8 cellular contexts compared by ENCODE assay signal in the genomic region with DNA sequence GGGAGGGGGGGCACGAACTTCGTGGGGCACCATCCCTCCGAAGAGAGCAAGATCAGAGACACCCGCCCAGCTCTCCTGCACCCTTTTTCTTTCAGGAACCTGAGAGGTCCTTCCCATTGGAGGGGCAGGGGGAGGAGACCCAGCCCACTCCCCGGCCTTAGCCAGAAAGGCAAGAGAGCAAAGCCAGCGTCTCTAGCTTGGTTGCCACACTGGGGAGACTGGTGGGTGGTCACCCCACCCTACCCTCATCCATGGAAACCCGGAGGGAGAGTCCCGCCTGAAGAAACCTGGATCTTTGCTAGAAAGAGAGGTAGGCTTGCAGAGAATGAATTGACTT. TPM values are rescaled to one million over a fixed set of nuclear protein-coding genes. Genes with fewer than 3 reads are reported as not detected.
A peak's percentile ranks its signal among the peaks of the same experiment; 100 is the strongest.
DNase-seq lines count a peak whose midpoint lies in the region; ATAC-seq lines count a peak whose summit lies in the region.

No MANE protein-coding gene starts in this region.

- H3K36me3 ChIP-seq in iPS DF 6.9 (ENCODE audit: control insufficient read depth, insufficient read depth, low read length): no peaks in the 10 kb centered on the region

- H3K9me3 ChIP-seq in iPS DF 6.9 (ENCODE audit: control insufficient read depth, insufficient read depth, low read length): no peaks in the 10 kb centered on the region

- peak overlapping the region; percentile 96 for H3K4me3 Mint-ChIP-seq in T-helper 2 cell treated with Interferon-gamma antibody and Interleukin-4, amounts not matched to agents 5 μg/mL and 100 μg/mL, for 36 hours
- H3K4me3 Mint-ChIP-seq in activated T-helper 17 cell treated with anti-CD3 and anti-CD28 coated beads, Interleukin-2, amount 50 U/mL, for 72 hours: peak overlapping the region; percentile 99
- peak overlapping the region; percentile 100 for H3K4me3 Mint-ChIP-seq in stimulated activated effector memory CD8-positive, alpha-beta T cell treated with anti-CD3 and anti-CD28 coated beads, Interleukin-12 subunit alpha, Interleukin-12 subunit beta, amount 100 ng/mL, for 72 hours

- intact Hi-C loops in left colon (cut with DNase I, micrococcal nuclease): loop anchor here in 1 of 2 donors (10.0 kb wide), 2 partner anchors 68 to 122 kb away; no protein-coding TSS in a partner anchor

- ATAC-seq in activated T-helper 17 cell treated with anti-CD3 and anti-CD28 coated beads, Interleukin-2, amount 50 U/mL, for 72 hours (replicated peaks): peak; percentile 3
- ATAC-seq in stimulated activated effector memory CD8-positive, alpha-beta T cell treated with anti-CD3 and anti-CD28 coated beads, Interleukin-12 subunit alpha, Interleukin-12 subunit beta, amount 100 ng/mL, for 72 hours: no peak
- ATAC-seq in HG03432 (IDR thresholded peaks at IDR 0.05; ENCODE audit: unreplicated experiment) (no peak), left colon (no peak)

- peaks cover 30% of the 10 kb centered on the region for H3K36me3 Mint-ChIP-seq in T-helper 2 cell treated with Interferon-gamma antibody and Interleukin-4, amounts not matched to agents 5 μg/mL and 100 μg/mL, for 36 hours (ENCODE audit: low read depth)
- peaks cover 52% of the 10 kb centered on the region for H3K36me3 Mint-ChIP-seq in activated T-helper 17 cell treated with anti-CD3 and anti-CD28 coated beads, Interleukin-2, amount 50 U/mL, for 72 hours (ENCODE audit: low read depth)
- peaks cover 60% of the 10 kb centered on the region for H3K36me3 Mint-ChIP-seq in stimulated activated effector memory CD8-positive, alpha-beta T cell treated with anti-CD3 and anti-CD28 coated beads, Interleukin-12 subunit alpha, Interleukin-12 subunit beta, amount 100 ng/mL, for 72 hours

- no peaks in the 10 kb centered on the region for H3K27me3 Mint-ChIP-seq in T-helper 2 cell treated with Interferon-gamma antibody and Interleukin-4, amounts not matched to agents 5 μg/mL and 100 μg/mL, for 36 hours (ENCODE audit: low read depth)
- no peaks in the 10 kb centered on the region for H3K27me3 Mint-ChIP-seq in activated T-helper 17 cell treated with anti-CD3 and anti-CD28 coated beads, Interleukin-2, amount 50 U/mL, for 72 hours

- H3K27ac ChIP-seq in iPS DF 6.9 (ENCODE audit: low read length): no peak overlapping the region

- peak overlapping the region; percentile 89 for H3K27ac Mint-ChIP-seq in T-helper 2 cell treated with Interferon-gamma antibody and Interleukin-4, amounts not matched to agents 5 μg/mL and 100 μg/mL, for 36 hours
- peak overlapping the region; percentile 99 for H3K27ac Mint-ChIP-seq in activated T-helper 17 cell treated with anti-CD3 and anti-CD28 coated beads, Interleukin-2, amount 50 U/mL, for 72 hours
- peak overlapping the region; percentile 98 for H3K27ac Mint-ChIP-seq in stimulated activated effector memory CD8-positive, alpha-beta T cell treated with anti-CD3 and anti-CD28 coated beads, Interleukin-12 subunit alpha, Interleukin-12 subunit beta, amount 100 ng/mL, for 72 hours

- H3K4me1 ChIP-seq in iPS DF 6.9 (ENCODE audit: control insufficient read depth, insufficient read depth, low read length): peaks cover 14% of the 10 kb centered on the region

- WGBS in iPS DF 6.9 (ENCODE audit: insufficient coverage, insufficient read length): no CpG with 5 or more reads among the region's 8 CpGs

- H3K9me3 Mint-ChIP-seq in T-helper 2 cell treated with Interferon-gamma antibody and Interleukin-4, amounts not matched to agents 5 μg/mL and 100 μg/mL, for 36 hours: no peaks in the 10 kb centered on the region
- H3K9me3 Mint-ChIP-seq in activated T-helper 17 cell treated with anti-CD3 and anti-CD28 coated beads, Interleukin-2, amount 50 U/mL, for 72 hours: no peaks in the 10 kb centered on the region
- H3K9me3 Mint-ChIP-seq in stimulated activated effector memory CD8-positive, alpha-beta T cell treated with anti-CD3 and anti-CD28 coated beads, Interleukin-12 subunit alpha, Interleukin-12 subunit beta, amount 100 ng/mL, for 72 hours: no peaks in the 10 kb centered on the region

- H3K4me3 ChIP-seq in iPS DF 6.9 (ENCODE audit: low read length): peak overlapping the region; percentile 55; the same call in 1 of the 2 replicates

- DNase-seq in T-helper 2 cell treated with Interferon-gamma antibody and Interleukin-4, amounts not matched to agents 5 μg/mL and 100 μg/mL, for 36 hours (ENCODE audit: low spot score): no peak
- DNase-seq in T-helper 2 cell: no peak
- no peak for DNase-seq in iPS DF 6.9 (ENCODE audit: low read depth, low spot score)
- no peak for DNase-seq in stimulated activated effector memory CD8-positive, alpha-beta T cell treated with anti-CD3 and anti-CD28 coated beads, Interleukin-12 subunit alpha, Interleukin-12 subunit beta, amount 100 ng/mL, for 72 hours (ENCODE audit: low spot score in 2 of 2)
- no peak for DNase-seq in left colon
- no peak for DNase-seq in NCI-H2029 (lab: John Stamatoyannopoulos, UW)

- peaks cover 61% of the 10 kb centered on the region for H3K4me1 Mint-ChIP-seq in T-helper 2 cell treated with Interferon-gamma antibody and Interleukin-4, amounts not matched to agents 5 μg/mL and 100 μg/mL, for 36 hours (ENCODE audit: low read depth)
- peaks cover 35% of the 10 kb centered on the region for H3K4me1 Mint-ChIP-seq in activated T-helper 17 cell treated with anti-CD3 and anti-CD28 coated beads, Interleukin-2, amount 50 U/mL, for 72 hours
- H3K4me1 Mint-ChIP-seq in stimulated activated effector memory CD8-positive, alpha-beta T cell treated with anti-CD3 and anti-CD28 coated beads, Interleukin-12 subunit alpha, Interleukin-12 subunit beta, amount 100 ng/mL, for 72 hours: peaks cover 75% of the 10 kb centered on the region

- peaks cover 4% of the 10 kb centered on the region; the same call in 1 of the 2 replicates for H3K27me3 ChIP-seq in iPS DF 6.9 (ENCODE audit: control insufficient read depth, insufficient read depth, low read length)

RNA-seq across cellular contexts. Expression of gene ATP2B4, which starts 0.2 kb away (rescaled TPM):
- total RNA-seq in activated T-helper 17 cell treated with anti-CD3 and anti-CD28 coated beads, Interleukin-2, amount 50 U/mL, for 72 hours: 100 to 1,000 TPM; 101 TPM
- total RNA-seq in left colon: 10 to 100 TPM; 17.4 to 55.8 TPM
